ENCODE assay signal across 15 cellular contexts in genomic region chr1:119590377-119590776, GRCh38. TPM values are rescaled to one million over a fixed set of nuclear protein-coding genes. Genes with fewer than 3 reads are reported as not detected.
"Had no signal": no experiment of that assay in that cellular context is flagged by ENCODE, and none has a peak within 500 bp of the region (broad histone marks: within the 10 kb centered on the region; RNA-seq: fewer than 3 reads in every experiment).

No MANE protein-coding gene starts in this region.

- H3K4me1 ChIP-seq: sigmoid colon had no signal

- ATAC-seq: foreskin keratinocyte; left colon; naive thymus-derived CD8-positive, alpha-beta T cell; stimulated activated naive B cell treated with anti-CD40 and anti-IgM and Interleukin-4, amounts not matched to agents 10 μg/mL and 1 μg/mL and 100 μg/mL, for 72 hours; stimulated activated naive CD8-positive, alpha-beta T cell treated with anti-CD3 and anti-CD28 coated beads, Interleukin-15, amount 100 ng/mL, for 72 hours had no signal

- H3K4me3 ChIP-seq: sigmoid colon, skin epidermis, testis, tibial nerve had no signal

- H3K27ac Mint-ChIP-seq: naive thymus-derived CD8-positive, alpha-beta T cell; stimulated activated naive B cell treated with anti-CD40 and anti-IgM and Interleukin-4, amounts not matched to agents 10 μg/mL and 1 μg/mL and 100 μg/mL, for 72 hours; stimulated activated naive CD8-positive, alpha-beta T cell treated with anti-CD3 and anti-CD28 coated beads, Interleukin-15, amount 100 ng/mL, for 72 hours had no signal

- H3K4me3 Mint-ChIP-seq: naive thymus-derived CD8-positive, alpha-beta T cell; stimulated activated naive B cell treated with anti-CD40 and anti-IgM and Interleukin-4, amounts not matched to agents 10 μg/mL and 1 μg/mL and 100 μg/mL, for 72 hours; stimulated activated naive CD8-positive, alpha-beta T cell treated with anti-CD3 and anti-CD28 coated beads, Interleukin-15, amount 100 ng/mL, for 72 hours had no signal

- H3K36me3 Mint-ChIP-seq: naive thymus-derived CD8-positive, alpha-beta T cell; stimulated activated naive B cell treated with anti-CD40 and anti-IgM and Interleukin-4, amounts not matched to agents 10 μg/mL and 1 μg/mL and 100 μg/mL, for 72 hours had no signal

- DNase-seq: dermis blood vessel endothelial cell; foreskin keratinocyte; left colon; mammary epithelial cell; naive thymus-derived CD8-positive, alpha-beta T cell; posterior cingulate gyrus; sigmoid colon; stimulated activated CD4-positive, alpha-beta T cell treated with anti-CD3 and anti-CD28 coated beads, Interleukin-2, amount 100 ng/mL, for 24 hours; stimulated activated CD4-positive, alpha-beta T cell treated with anti-CD3 and anti-CD28 coated beads, Interleukin-4, amount 100 ng/mL, for 4 hours; stimulated activated naive B cell treated with anti-CD40 and anti-IgM and Interleukin-4, amounts not matched to agents 10 μg/mL and 1 μg/mL and 100 μg/mL, for 72 hours; stimulated activated naive CD8-positive, alpha-beta T cell treated with anti-CD3 and anti-CD28 coated beads, Interleukin-15, amount 100 ng/mL, for 72 hours; testis had no signal

- H3K9me3 Mint-ChIP-seq: stimulated activated naive CD8-positive, alpha-beta T cell treated with anti-CD3 and anti-CD28 coated beads, Interleukin-15, amount 100 ng/mL, for 72 hours had no signal

- H3K9me3 ChIP-seq: neutrophil, sigmoid colon, testis, tibial nerve had no signal

- H3K27me3 ChIP-seq: foreskin keratinocyte, sigmoid colon, testis, tibial nerve had no signal

- H3K27ac ChIP-seq: foreskin keratinocyte, neutrophil, sigmoid colon, skin epidermis, testis, tibial nerve had no signal

- H3K4me1 Mint-ChIP-seq: naive thymus-derived CD8-positive, alpha-beta T cell; stimulated activated naive B cell treated with anti-CD40 and anti-IgM and Interleukin-4, amounts not matched to agents 10 μg/mL and 1 μg/mL and 100 μg/mL, for 72 hours; stimulated activated naive CD8-positive, alpha-beta T cell treated with anti-CD3 and anti-CD28 coated beads, Interleukin-15, amount 100 ng/mL, for 72 hours had no signal

- H3K36me3 ChIP-seq: neutrophil, sigmoid colon, tibial nerve had no signal

RNA-seq across cellular contexts. Expression of gene ZNF697, which starts 57.7 kb away (rescaled TPM):
- polyA plus RNA-seq: naive thymus-derived CD8-positive, alpha-beta T cell had no signal
